In the genomic region with DNA sequence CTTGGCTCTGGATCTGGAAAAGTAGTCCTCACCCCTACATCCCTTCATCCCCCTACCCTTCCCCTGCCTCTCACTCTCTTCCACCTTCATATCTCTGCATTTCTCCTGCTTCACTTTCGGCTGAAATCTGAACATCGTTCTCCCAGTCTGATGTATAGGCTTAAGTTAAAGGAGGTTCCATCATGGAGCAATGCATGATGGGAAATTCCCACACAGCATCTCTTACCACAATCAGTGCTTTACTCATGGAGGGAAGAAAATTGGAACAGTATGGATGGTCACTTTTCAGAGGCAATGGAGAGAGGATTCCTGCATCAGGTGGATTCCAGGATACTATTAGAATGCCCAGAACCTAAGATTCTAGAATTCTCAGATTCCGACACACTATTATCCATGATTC, we compare ENCODE assay signal across 31 cellular contexts. TPM values are rescaled to one million over a fixed set of nuclear protein-coding genes. Genes with fewer than 3 reads are reported as not detected.
DNase-seq lines count a peak whose midpoint lies in the region; ATAC-seq, FAIRE-seq and TF ChIP-seq lines count a peak whose summit lies in the region.
"Had no signal": no experiment of that assay in that cellular context is flagged by ENCODE, and none has a peak within 500 bp of the region (broad histone marks: within the 10 kb centered on the region; RNA-seq: fewer than 3 reads in every experiment).

No MANE protein-coding gene starts in this region.

- H3K27ac ChIP-seq in A549 (no peak overlapping the region), K562 (ENCODE audit: extremely low read depth, low read depth, low read length) (no peak overlapping the region), mesenchymal stem cell (ENCODE audit: low read length, poor library complexity, severe bottlenecking) (no peak overlapping the region)
- H3K27ac ChIP-seq: 22Rv1, BLaER1 had no signal

- no peak overlapping the region for H2BK15ac ChIP-seq in mesenchymal stem cell (ENCODE audit: low read depth, poor library complexity, severe bottlenecking)

- no peaks in the 10 kb centered on the region for H3K9me3 Mint-ChIP-seq in osteocyte (ENCODE audit: unreplicated experiment)

- no peaks in the 10 kb centered on the region for H3K36me3 ChIP-seq in K562 (ENCODE audit: control insufficient read depth, insufficient read depth, low read length)
- no peaks in the 10 kb centered on the region for H3K36me3 ChIP-seq in mesenchymal stem cell (ENCODE audit: control insufficient read depth in 1 of 2, insufficient read depth in 2 of 2, low read depth in 1 of 2, low read length in 2 of 2)
- H3K36me3 ChIP-seq: BE2C, BLaER1 had no signal

- H2BK5ac ChIP-seq in mesenchymal stem cell (ENCODE audit: low read depth, low read length, poor library complexity, severe bottlenecking), result no peak overlapping the region

- intact Hi-C loops in K562 (cut with micrococcal nuclease), result no loop called here

- H3K79me2 ChIP-seq in K562 (ENCODE audit: control insufficient read depth, insufficient read depth, low read length), result no peaks in the 10 kb centered on the region

- 33% methylated on average over 3 of the region's 3 CpGs for WGBS in A549 (ENCODE audit: missing lambda C conversion rate)
- 2% methylated on average over 3 of the region's 3 CpGs for WGBS in K562 (ENCODE audit: insufficient coverage, low coverage, missing lambda C conversion rate)
- WGBS in mesenchymal stem cell, result 100% methylated on average over 1 of the region's 3 CpGs

- no peaks in the 10 kb centered on the region for H3K79me1 ChIP-seq in mesenchymal stem cell (replicated peaks; ENCODE audit: low read length, poor library complexity, severe bottlenecking)

- no peaks in the 10 kb centered on the region for H3K36me3 Mint-ChIP-seq in osteocyte (ENCODE audit: unreplicated experiment)
- H3K36me3 Mint-ChIP-seq: CD14-positive monocyte; CD4-positive, alpha-beta memory T cell; CD4-positive, CD25-positive, alpha-beta regulatory T cell; CD8-positive, alpha-beta memory T cell had no signal

- H2AFZ ChIP-seq in K562 (ENCODE audit: low read depth, low read length) (no peak overlapping the region), mesenchymal stem cell (ENCODE audit: low read depth, low read length) (no peak overlapping the region)

- TF ChIP-seq RAD21 in A549 (conservative IDR thresholded peaks at IDR 0.05 in 1 of 2, IDR thresholded peaks at IDR 0.05 in 1 of 2) (no peak), K562 (CRISPR knock-in tag; conservative IDR thresholded peaks at IDR 0.05 in 1 of 2, IDR thresholded peaks at IDR 0.05 in 1 of 2) (no peak)

- H3K4me1 ChIP-seq in A549, result no peaks in the 10 kb centered on the region; the same call in 2 of the 3 replicates
- peaks cover 6 to 9% of the 10 kb centered on the region in 2 experiments; a peak in 4 of 5 replicates for H3K4me1 ChIP-seq in K562 (replicated peaks in 1 of 2; ENCODE audit: control insufficient read depth in 2 of 2, insufficient read depth in 2 of 2, low read length in 2 of 2)
- H3K4me1 ChIP-seq in mesenchymal stem cell (ENCODE audit: control insufficient read depth, insufficient read depth, low read depth, low read length), result no peaks in the 10 kb centered on the region
- H3K4me1 ChIP-seq: BE2C had no signal

- no peak overlapping the region for H3K27ac Mint-ChIP-seq in osteocyte (ENCODE audit: unreplicated experiment)
- H3K27ac Mint-ChIP-seq: CD14-positive monocyte; CD4-positive, alpha-beta memory T cell; CD4-positive, CD25-positive, alpha-beta regulatory T cell; CD8-positive, alpha-beta memory T cell had no signal

- TF ChIP-seq CTCF in A549 (IDR thresholded peaks at IDR 0.05) (no peak), K562 (IDR thresholded peaks at IDR 0.05 in 2 of 3, conservative IDR thresholded peaks at IDR 0.05 in 1 of 3; ENCODE audit: insufficient read depth in 2 of 3, low read depth in 1 of 3, low read length in 3 of 3) (no peak), osteocyte (IDR thresholded peaks at IDR 0.05) (no peak)

- no peaks in the 10 kb centered on the region for H4K20me1 ChIP-seq in K562 (replicated peaks; ENCODE audit: control insufficient read depth, insufficient read depth, low read length)
- H4K20me1 ChIP-seq: BLaER1 had no signal

- no peak overlapping the region for H3K4me3 Mint-ChIP-seq in osteocyte (ENCODE audit: unreplicated experiment)
- H3K4me3 Mint-ChIP-seq: CD4-positive, alpha-beta memory T cell; CD4-positive, CD25-positive, alpha-beta regulatory T cell; CD8-positive, alpha-beta memory T cell had no signal

- POLR2A ChIA-PET in A549 (lab: Yijun Ruan, JAX) (no interaction called here), K562 (lab: Yijun Ruan, JAX) (no interaction called here)

- H2AK5ac ChIP-seq in mesenchymal stem cell (ENCODE audit: low read length, severe bottlenecking), result no peak overlapping the region

- no peak overlapping the region for H3K23ac ChIP-seq in mesenchymal stem cell (ENCODE audit: low read length in 2 of 2)

- H2BK120ac ChIP-seq in mesenchymal stem cell (ENCODE audit: low read depth, low read length), result no peak overlapping the region

- BruUV-seq in K562 (replicated peaks; lab: Mats Ljungman, UMichigan), result no TSS peak

- ATAC-seq in A549, result no peak
- ATAC-seq in K562, result no peak
- ATAC-seq: GM12878 had no signal

- H4K8ac ChIP-seq in mesenchymal stem cell (ENCODE audit: low read length), result no peak overlapping the region

- no peaks in the 10 kb centered on the region for H3K9me1 ChIP-seq in K562 (ENCODE audit: control insufficient read depth, insufficient read depth, low read length)

- H3K4me2 ChIP-seq in A549, result no peak overlapping the region
- H3K4me2 ChIP-seq in K562 (ENCODE audit: insufficient read depth, low read length), result no peak overlapping the region
- H3K4me2 ChIP-seq in mesenchymal stem cell (ENCODE audit: low read length, poor library complexity, severe bottlenecking), result no peak overlapping the region
- H3K4me2 ChIP-seq: BLaER1 had no signal

- H3K9ac ChIP-seq in K562 (ENCODE audit: insufficient read depth in 1 of 2, low read depth in 2 of 2, low read length in 2 of 2), result no peak overlapping the region
- H3K9ac ChIP-seq in mesenchymal stem cell (ENCODE audit: low read length), result no peak overlapping the region
- H3K9ac ChIP-seq: BLaER1 had no signal

- no peak for TF ChIP-seq EP300 in A549 (IDR thresholded peaks at IDR 0.05)
- no peak for TF ChIP-seq EP300 in K562 (IDR thresholded peaks at IDR 0.05; ENCODE audit: low read length)

- no peaks in the 10 kb centered on the region for H3K4me1 Mint-ChIP-seq in osteocyte (ENCODE audit: unreplicated experiment)
- H3K4me1 Mint-ChIP-seq: CD4-positive, alpha-beta memory T cell; CD4-positive, CD25-positive, alpha-beta regulatory T cell; CD8-positive, alpha-beta memory T cell had no signal

- DNase-seq in A549 (ENCODE audit: low read depth in 1 of 2, low spot score in 1 of 2) (no peak), K562 (ENCODE audit: extremely low read depth in 1 of 4, low spot score in 3 of 4) (no peak), mesenchymal stem cell (no peak), NCI-H446 treated with DMSO at 0.1 percent for 48 hours (lab: John Stamatoyannopoulos, UW) (no peak), osteocyte (ENCODE audit: extremely low spot score, unreplicated experiment) (no peak)
- DNase-seq in activated CD4-positive, alpha-beta T cell treated with anti-CD3 and anti-CD28 coated beads for 4 hours, result no peak
- DNase-seq: ACHN; BE2C; C1 segment of cervical spinal cord; CD4-positive, alpha-beta memory T cell; CD4-positive, CD25-positive, alpha-beta regulatory T cell; CD8-positive, alpha-beta memory T cell; COR-L47; DMS 273 treated with DMSO at 0.1 percent for 48 hours; DMS153; DMS53; DMS79; DND-41; EL; GDM1 had no signal

- FAIRE-seq in A549 (lab: Jason Lieb, UNC) (peak; percentile 54), K562 (lab: Jason Lieb, UNC) (no peak)
- FAIRE-seq: GM12878, GM12892, GM18507 had no signal

- H4K91ac ChIP-seq in mesenchymal stem cell (ENCODE audit: low read length), result peak overlapping the region; percentile 47

- H3K4me3 ChIP-seq in A549 (no peak overlapping the region), K562 (no peak overlapping the region), mesenchymal stem cell (ENCODE audit: insufficient read depth in 1 of 2, low read depth in 1 of 2, low read length in 2 of 2) (no peak overlapping the region)
- H3K4me3 ChIP-seq: BLaER1, GM12878 had no signal

- H3K4ac ChIP-seq in mesenchymal stem cell (ENCODE audit: low read depth in 1 of 2, low read length in 2 of 2), result no peak overlapping the region

- H2BK12ac ChIP-seq in mesenchymal stem cell (ENCODE audit: low read length in 2 of 2), result no peak overlapping the region

- CTCF ChIA-PET in A549 (lab: Yijun Ruan, JAX), result no interaction called here
- CTCF ChIA-PET in K562 (lab: Yijun Ruan, JAX; ENCODE audit: low intra/inter-chr PET ratio), result no interaction called here

- no peak overlapping the region for H3K18ac ChIP-seq in mesenchymal stem cell (ENCODE audit: low read depth in 1 of 2, low read length in 2 of 2)

- no peak overlapping the region for H3K14ac ChIP-seq in mesenchymal stem cell (ENCODE audit: low read length in 2 of 2)

- H3K9me3 ChIP-seq in A549, result no peaks in the 10 kb centered on the region
- no peaks in the 10 kb centered on the region for H3K9me3 ChIP-seq in K562 (replicated peaks; ENCODE audit: control insufficient read depth, insufficient read depth, low read depth, low read length)
- no peaks in the 10 kb centered on the region for H3K9me3 ChIP-seq in mesenchymal stem cell (ENCODE audit: control insufficient read depth, low read length)
- H3K9me3 ChIP-seq: BE2C, BLaER1 had no signal

- in situ Hi-C loops in K562 (cut with MboI), result no loop called here

- H3K27me3 Mint-ChIP-seq in osteocyte (ENCODE audit: unreplicated experiment), result no peaks in the 10 kb centered on the region

- TF ChIP-seq POLR2A in A549 (IDR thresholded peaks at IDR 0.05; ENCODE audit: low read length) (no peak), K562 (conservative IDR thresholded peaks at IDR 0.05) (no peak)

- H3K27me3 ChIP-seq in K562 (ENCODE audit: control insufficient read depth in 2 of 2, insufficient read depth in 2 of 2, low read length in 2 of 2) (peaks cover 4 to 35% of the 10 kb centered on the region in 2 experiments; a peak in 4 of 5 replicates), mesenchymal stem cell (ENCODE audit: control insufficient read depth in 1 of 2, insufficient read depth in 1 of 2, low read length in 2 of 2) (peaks cover 0 to 47% of the 10 kb centered on the region in 2 experiments)
- H3K27me3 ChIP-seq: BLaER1 had no signal

RNA-seq across cellular contexts. Expression of gene KLK8, which starts 6.1 kb away (rescaled TPM):
- polyA plus RNA-seq in A549 (2011; rRNA removed), result not detected in 2 replicates
- polyA plus RNA-seq in A549 (2012; cell fraction: cytosol; rRNA removed), result not detected in 2 replicates
- polyA plus RNA-seq in A549 (2012; cell fraction: nucleus; rRNA removed), result not detected in 2 replicates
- polyA plus RNA-seq in A549 (2017; fragmentation: RNase III; extraction: RNeasy Plus Mini Kit Qiagen cat#74134 plus additional on column Dnase treatment), result not detected in 3 replicates
- polyA minus RNA-seq in A549 (2011; rRNA and poly(A)+ RNA removed), result 0.45 TPM in 1 of 2 replicates, not detected in the other
- total RNA-seq in K562 (2011; cell fraction: chromatin; rRNA removed; ENCODE audit: low replicate concordance), result 0.93 TPM in 1 of 2 replicates, not detected in the other
- total RNA-seq in K562 (2011; cell fraction: nucleolus; rRNA removed), result 0.66 and 2.2 TPM in 2 replicates
- 1.2 and 3.7 TPM in 2 replicates for total RNA-seq in K562 (2011; cell fraction: nucleoplasm; rRNA removed)
- 0.45 TPM in 1 of 2 replicates, not detected in the other for total RNA-seq in K562 (2014; rRNA removed)
- total RNA-seq in K562 (2014; rRNA removed; fragmentation: Illumina TruSeq; extraction: Trizol), result 0.40 TPM in 1 of 2 replicates, not detected in the other
- 0.41 and 0.76 TPM in 2 replicates for total RNA-seq in K562 (2015; rRNA removed; fragmentation: Illumina TruSeq; extraction: Trizol)
- 1.4 TPM in 2 replicates for total RNA-seq in K562 (2021)
- polyA plus RNA-seq in K562 (2011; rRNA removed), result 0.62 and 0.79 TPM in 2 replicates
- polyA plus RNA-seq in K562 (2011; cell fraction: cytosol; rRNA removed), result 0.65 and 1.9 TPM in 2 replicates
- polyA plus RNA-seq in K562 (2011; cell fraction: nucleus; rRNA removed), result 0.72 and 2.0 TPM in 2 replicates
- polyA plus RNA-seq in K562 (2012), result 1.6 and 3.0 TPM in 2 replicates
- polyA plus RNA-seq in K562 (2014; fragmentation: Illumina TruSeq; extraction: Trizol), result 0.44 and 0.49 TPM in 2 replicates
- polyA plus RNA-seq in K562 (2014; fragmentation: Nextera tagmentation; extraction: Ambion mirVana), result 1 to 10 TPM in 1 of 2 experiments, under 1 TPM in 1; 0.37 to 1.7 TPM
- polyA plus RNA-seq in K562 (2014; rRNA removed), result 1.1 and 1.4 TPM in 2 replicates
- polyA minus RNA-seq in K562 (2011; rRNA and poly(A)+ RNA removed), result not detected in 2 replicates
- polyA minus RNA-seq in K562 (2011; cell fraction: cytosol; rRNA and poly(A)+ RNA removed), result not detected in 2 replicates
- 0.67 TPM in 1 of 2 replicates, not detected in the other for polyA minus RNA-seq in K562 (2011; cell fraction: nucleus; rRNA and poly(A)+ RNA removed)
- polyA plus RNA-seq in mesenchymal stem cell (2013, experiment 1 of 2), result not detected
- not detected for polyA plus RNA-seq in mesenchymal stem cell (2013, experiment 2 of 2)
- not detected in 2 replicates for total RNA-seq in osteocyte
- total RNA-seq: A172; A673; CD4-positive, alpha-beta memory T cell; CD4-positive, CD25-positive, alpha-beta regulatory T cell; CD8-positive, alpha-beta memory T cell; Daoy; G401; GM12878 had no signal
- polyA plus RNA-seq: AG04450; CD14-positive monocyte; CD4-positive, alpha-beta memory T cell; CD4-positive, CD25-positive, alpha-beta regulatory T cell; CD8-positive, alpha-beta memory T cell; GM12878 had no signal

RNA-seq across cellular contexts. Expression of gene KLK10, which starts 12.0 kb away (rescaled TPM):
- polyA plus RNA-seq in A549 (2011; rRNA removed) (0.18 and 0.33 TPM in 2 replicates), A549 (2017; fragmentation: RNase III; extraction: RNeasy Plus Mini Kit Qiagen cat#74134 plus additional on column Dnase treatment) (0.05 TPM in 1 of 3 replicates, not detected in the others), K562 (2011; rRNA removed) (not detected in 2 replicates), K562 (2014; fragmentation: Illumina TruSeq; extraction: Trizol) (not detected in 2 replicates), K562 (2014; fragmentation: Nextera tagmentation; extraction: Ambion mirVana) (not detected), K562 (2014; rRNA removed) (not detected in 2 replicates)
- polyA plus RNA-seq in A549 (2012; cell fraction: cytosol; rRNA removed), result 0.11 and 0.13 TPM in 2 replicates
- 0.06 and 0.28 TPM in 2 replicates for polyA plus RNA-seq in A549 (2012; cell fraction: nucleus; rRNA removed)
- 0.12 and 0.44 TPM in 2 replicates for polyA minus RNA-seq in A549 (2011; rRNA and poly(A)+ RNA removed)
- total RNA-seq in K562 (2011; cell fraction: chromatin; rRNA removed; ENCODE audit: low replicate concordance), result not detected in 2 replicates
- total RNA-seq in K562 (2011; cell fraction: nucleolus; rRNA removed), result not detected in 2 replicates
- total RNA-seq in K562 (2011; cell fraction: nucleoplasm; rRNA removed), result 0.46 TPM in 1 of 2 replicates, not detected in the other
- total RNA-seq in K562 (2014; rRNA removed) (not detected in 2 replicates), K562 (2014; rRNA removed; fragmentation: Illumina TruSeq; extraction: Trizol) (not detected in 2 replicates), K562 (2015; rRNA removed; fragmentation: Illumina TruSeq; extraction: Trizol) (not detected in 2 replicates), K562 (2021) (0.11 TPM in 1 of 2 replicates, not detected in the other), osteocyte (not detected in 2 replicates)
- polyA plus RNA-seq in K562 (2011; cell fraction: cytosol; rRNA removed), result 0.18 TPM in 1 of 2 replicates, not detected in the other
- polyA plus RNA-seq in K562 (2011; cell fraction: nucleus; rRNA removed), result not detected in 2 replicates
- 0.03 and 0.08 TPM in 2 replicates for polyA plus RNA-seq in K562 (2012)
- polyA minus RNA-seq in K562 (2011; rRNA and poly(A)+ RNA removed), result not detected in 2 replicates
- polyA minus RNA-seq in K562 (2011; cell fraction: cytosol; rRNA and poly(A)+ RNA removed), result not detected in 2 replicates
- polyA minus RNA-seq in K562 (2011; cell fraction: nucleus; rRNA and poly(A)+ RNA removed), result not detected in 2 replicates
- polyA plus RNA-seq in mesenchymal stem cell (2013, experiment 1 of 2), result not detected
- not detected for polyA plus RNA-seq in mesenchymal stem cell (2013, experiment 2 of 2)
- total RNA-seq: A172; A673; CD4-positive, alpha-beta memory T cell; CD4-positive, CD25-positive, alpha-beta regulatory T cell; CD8-positive, alpha-beta memory T cell; Daoy; G401; GM12878 had no signal
- polyA plus RNA-seq: AG04450; CD14-positive monocyte; CD4-positive, alpha-beta memory T cell; CD4-positive, CD25-positive, alpha-beta regulatory T cell; CD8-positive, alpha-beta memory T cell; GM12878 had no signal

RNA-seq across cellular contexts. Expression of gene KLK11, which starts 18.9 kb away (rescaled TPM):
- not detected in 2 replicates for polyA plus RNA-seq in A549 (2011; rRNA removed)
- not detected in 2 replicates for polyA plus RNA-seq in A549 (2012; cell fraction: cytosol; rRNA removed)
- polyA plus RNA-seq in A549 (2012; cell fraction: nucleus; rRNA removed), result not detected in 2 replicates
- polyA plus RNA-seq in A549 (2017; fragmentation: RNase III; extraction: RNeasy Plus Mini Kit Qiagen cat#74134 plus additional on column Dnase treatment), result not detected in 3 replicates
- not detected in 2 replicates for polyA minus RNA-seq in A549 (2011; rRNA and poly(A)+ RNA removed)
- not detected in 2 replicates for total RNA-seq in K562 (2011; cell fraction: chromatin; rRNA removed; ENCODE audit: low replicate concordance)
- not detected in 2 replicates for total RNA-seq in K562 (2011; cell fraction: nucleolus; rRNA removed)
- not detected in 2 replicates for total RNA-seq in K562 (2011; cell fraction: nucleoplasm; rRNA removed)
- total RNA-seq in K562 (2014; rRNA removed), result not detected in 2 replicates
- not detected in 2 replicates for total RNA-seq in K562 (2014; rRNA removed; fragmentation: Illumina TruSeq; extraction: Trizol)
- total RNA-seq in K562 (2015; rRNA removed; fragmentation: Illumina TruSeq; extraction: Trizol), result not detected in 2 replicates
- total RNA-seq in K562 (2021), result not detected in 2 replicates
- not detected in 2 replicates for polyA plus RNA-seq in K562 (2011; rRNA removed)
- not detected in 2 replicates for polyA plus RNA-seq in K562 (2011; cell fraction: cytosol; rRNA removed)
- polyA plus RNA-seq in K562 (2011; cell fraction: nucleus; rRNA removed), result not detected in 2 replicates
- not detected in 2 replicates for polyA plus RNA-seq in K562 (2012)
- polyA plus RNA-seq in K562 (2014; fragmentation: Illumina TruSeq; extraction: Trizol), result not detected in 2 replicates
- polyA plus RNA-seq in K562 (2014; fragmentation: Nextera tagmentation; extraction: Ambion mirVana), result not detected
- polyA plus RNA-seq in K562 (2014; rRNA removed), result not detected in 2 replicates
- not detected in 2 replicates for polyA minus RNA-seq in K562 (2011; rRNA and poly(A)+ RNA removed)
- not detected in 2 replicates for polyA minus RNA-seq in K562 (2011; cell fraction: cytosol; rRNA and poly(A)+ RNA removed)
- polyA minus RNA-seq in K562 (2011; cell fraction: nucleus; rRNA and poly(A)+ RNA removed), result not detected in 2 replicates
- polyA plus RNA-seq in mesenchymal stem cell (2013, experiment 1 of 2), result not detected
- not detected for polyA plus RNA-seq in mesenchymal stem cell (2013, experiment 2 of 2)
- not detected in 2 replicates for total RNA-seq in osteocyte
- total RNA-seq: A172; A673; CD4-positive, alpha-beta memory T cell; CD4-positive, CD25-positive, alpha-beta regulatory T cell; CD8-positive, alpha-beta memory T cell; Daoy; G401; GM12878 had no signal
- polyA plus RNA-seq: AG04450; CD14-positive monocyte; CD4-positive, alpha-beta memory T cell; CD4-positive, CD25-positive, alpha-beta regulatory T cell; CD8-positive, alpha-beta memory T cell; GM12878 had no signal

RNA-seq across cellular contexts. Expression of gene KLK7, which starts 23.8 kb away (rescaled TPM):
- polyA plus RNA-seq in A549 (2011; rRNA removed), result not detected in 2 replicates
- polyA plus RNA-seq in A549 (2012; cell fraction: cytosol; rRNA removed), result not detected in 2 replicates
- not detected in 2 replicates for polyA plus RNA-seq in A549 (2012; cell fraction: nucleus; rRNA removed)
- not detected in 3 replicates for polyA plus RNA-seq in A549 (2017; fragmentation: RNase III; extraction: RNeasy Plus Mini Kit Qiagen cat#74134 plus additional on column Dnase treatment)
- not detected in 2 replicates for polyA minus RNA-seq in A549 (2011; rRNA and poly(A)+ RNA removed)
- total RNA-seq in K562 (2011; cell fraction: chromatin; rRNA removed; ENCODE audit: low replicate concordance), result not detected in 2 replicates
- not detected in 2 replicates for total RNA-seq in K562 (2011; cell fraction: nucleolus; rRNA removed)
- not detected in 2 replicates for total RNA-seq in K562 (2011; cell fraction: nucleoplasm; rRNA removed)
- not detected in 2 replicates for total RNA-seq in K562 (2014; rRNA removed)
- total RNA-seq in K562 (2014; rRNA removed; fragmentation: Illumina TruSeq; extraction: Trizol), result not detected in 2 replicates
- total RNA-seq in K562 (2015; rRNA removed; fragmentation: Illumina TruSeq; extraction: Trizol), result not detected in 2 replicates
- not detected in 2 replicates for total RNA-seq in K562 (2021)
- polyA plus RNA-seq in K562 (2011; rRNA removed), result not detected in 2 replicates
- polyA plus RNA-seq in K562 (2011; cell fraction: cytosol; rRNA removed), result 0.06 TPM in 1 of 2 replicates, not detected in the other
- polyA plus RNA-seq in K562 (2011; cell fraction: nucleus; rRNA removed), result not detected in 2 replicates
- 0.08 TPM in 1 of 2 replicates, not detected in the other for polyA plus RNA-seq in K562 (2012)
- not detected in 2 replicates for polyA plus RNA-seq in K562 (2014; fragmentation: Illumina TruSeq; extraction: Trizol)
- under 1 TPM in 1 of 2 experiments, not detected in 1; 0.03 TPM for polyA plus RNA-seq in K562 (2014; fragmentation: Nextera tagmentation; extraction: Ambion mirVana)
- polyA plus RNA-seq in K562 (2014; rRNA removed), result not detected in 2 replicates
- polyA minus RNA-seq in K562 (2011; rRNA and poly(A)+ RNA removed), result not detected in 2 replicates
- polyA minus RNA-seq in K562 (2011; cell fraction: cytosol; rRNA and poly(A)+ RNA removed), result not detected in 2 replicates
- not detected in 2 replicates for polyA minus RNA-seq in K562 (2011; cell fraction: nucleus; rRNA and poly(A)+ RNA removed)
- polyA plus RNA-seq in mesenchymal stem cell (2013, experiment 1 of 2), result not detected
- not detected for polyA plus RNA-seq in mesenchymal stem cell (2013, experiment 2 of 2)
- not detected in 2 replicates for total RNA-seq in osteocyte
- total RNA-seq: A172; A673; CD4-positive, alpha-beta memory T cell; CD4-positive, CD25-positive, alpha-beta regulatory T cell; CD8-positive, alpha-beta memory T cell; Daoy; G401; GM12878 had no signal
- polyA plus RNA-seq: AG04450; CD14-positive monocyte; CD4-positive, alpha-beta memory T cell; CD4-positive, CD25-positive, alpha-beta regulatory T cell; CD8-positive, alpha-beta memory T cell; GM12878 had no signal

RNA-seq across cellular contexts. Expression of gene KLK12, which starts 27.3 kb away (rescaled TPM):
- polyA plus RNA-seq in A549 (2011; rRNA removed), result not detected in 2 replicates
- not detected in 2 replicates for polyA plus RNA-seq in A549 (2012; cell fraction: cytosol; rRNA removed)
- polyA plus RNA-seq in A549 (2012; cell fraction: nucleus; rRNA removed), result not detected in 2 replicates
- polyA plus RNA-seq in A549 (2017; fragmentation: RNase III; extraction: RNeasy Plus Mini Kit Qiagen cat#74134 plus additional on column Dnase treatment), result not detected in 3 replicates
- polyA minus RNA-seq in A549 (2011; rRNA and poly(A)+ RNA removed), result not detected in 2 replicates
- total RNA-seq in K562 (2011; cell fraction: chromatin; rRNA removed; ENCODE audit: low replicate concordance), result not detected in 2 replicates
- not detected in 2 replicates for total RNA-seq in K562 (2011; cell fraction: nucleolus; rRNA removed)
- not detected in 2 replicates for total RNA-seq in K562 (2011; cell fraction: nucleoplasm; rRNA removed)
- not detected in 2 replicates for total RNA-seq in K562 (2014; rRNA removed)
- total RNA-seq in K562 (2014; rRNA removed; fragmentation: Illumina TruSeq; extraction: Trizol), result not detected in 2 replicates
- total RNA-seq in K562 (2015; rRNA removed; fragmentation: Illumina TruSeq; extraction: Trizol), result not detected in 2 replicates
- not detected in 2 replicates for total RNA-seq in K562 (2021)
- not detected in 2 replicates for polyA plus RNA-seq in K562 (2011; rRNA removed)
- not detected in 2 replicates for polyA plus RNA-seq in K562 (2011; cell fraction: cytosol; rRNA removed)
- not detected in 2 replicates for polyA plus RNA-seq in K562 (2011; cell fraction: nucleus; rRNA removed)
- polyA plus RNA-seq in K562 (2012), result not detected in 2 replicates
- polyA plus RNA-seq in K562 (2014; fragmentation: Illumina TruSeq; extraction: Trizol), result not detected in 2 replicates
- not detected for polyA plus RNA-seq in K562 (2014; fragmentation: Nextera tagmentation; extraction: Ambion mirVana)
- not detected in 2 replicates for polyA plus RNA-seq in K562 (2014; rRNA removed)
- polyA minus RNA-seq in K562 (2011; rRNA and poly(A)+ RNA removed), result not detected in 2 replicates
- not detected in 2 replicates for polyA minus RNA-seq in K562 (2011; cell fraction: cytosol; rRNA and poly(A)+ RNA removed)
- polyA minus RNA-seq in K562 (2011; cell fraction: nucleus; rRNA and poly(A)+ RNA removed), result not detected in 2 replicates
- polyA plus RNA-seq in mesenchymal stem cell (2013, experiment 1 of 2), result not detected
- not detected for polyA plus RNA-seq in mesenchymal stem cell (2013, experiment 2 of 2)
- total RNA-seq in osteocyte, result not detected in 2 replicates
- total RNA-seq: A172; A673; CD4-positive, alpha-beta memory T cell; CD4-positive, CD25-positive, alpha-beta regulatory T cell; CD8-positive, alpha-beta memory T cell; Daoy; G401; GM12878 had no signal
- polyA plus RNA-seq: AG04450; CD14-positive monocyte; CD4-positive, alpha-beta memory T cell; CD4-positive, CD25-positive, alpha-beta regulatory T cell; CD8-positive, alpha-beta memory T cell; GM12878 had no signal

Comparison
In these comparisons a context has a peak if more than half of its experiments do, and no peak if none do; other contexts are left out.
1. Of the 35 proteins assayed by ChIP-seq in both K562 and A549: peak only in K562: HDAC2 and KDM1A; only in A549: none; in both: none; in neither: 32; mixed calls (peak in some experiments, not most) for 1.